ENCODE assay signal across 8 cellular contexts in genomic region chr12:13000616-13000934, GRCh38. TPM values are rescaled to one million over a fixed set of nuclear protein-coding genes. Genes with fewer than 3 reads are reported as not detected.
A peak's percentile ranks its signal among the peaks of the same experiment; 100 is the strongest.
DNase-seq lines count a peak whose midpoint lies in the region; ATAC-seq lines count a peak whose summit lies in the region.

No MANE protein-coding gene starts in this region.

- peak; percentile 2 for DNase-seq in stimulated activated CD8-positive, alpha-beta memory T cell treated with anti-CD3 and anti-CD28 coated beads, Interleukin-12 subunit alpha, Interleukin-12 subunit beta, amount 100 ng/mL, for 1 hour (ENCODE audit: low read depth)
- DNase-seq in stimulated activated CD8-positive, alpha-beta memory T cell treated with anti-CD3 and anti-CD28 coated beads, Interleukin-4, amount 100 ng/mL, for 48 hours = no peak
- DNase-seq in NT2/D1 (ENCODE audit: low read depth, low spot score) (peak; percentile 65), cortex of kidney (lab: John Stamatoyannopoulos, UW) (peak; percentile 11), mesenchymal stem cell (no peak), NAMALWA (ENCODE audit: low spot score) (no peak)

- H2BK120ac ChIP-seq in mesenchymal stem cell (ENCODE audit: low read depth, low read length) = peak overlapping the region; percentile 86

- H3K79me1 ChIP-seq in mesenchymal stem cell (replicated peaks; ENCODE audit: low read length, poor library complexity, severe bottlenecking) = peaks cover 34% of the 10 kb centered on the region

- peak overlapping the region in 1 of 2 experiments; percentile 58 for H3K4ac ChIP-seq in mesenchymal stem cell (ENCODE audit: low read depth in 1 of 2, low read length in 2 of 2)

- no peak overlapping the region for H4K91ac ChIP-seq in mesenchymal stem cell (ENCODE audit: low read length)

- ATAC-seq in HG02981 (IDR thresholded peaks at IDR 0.05; ENCODE audit: unreplicated experiment) = peak; percentile 15

- no peak overlapping the region for H2AK5ac ChIP-seq in mesenchymal stem cell (ENCODE audit: low read length, severe bottlenecking)

- peak overlapping the region; percentile 96 for H3K4me2 ChIP-seq in mesenchymal stem cell (ENCODE audit: low read length, poor library complexity, severe bottlenecking)

- no peak overlapping the region for H2BK5ac ChIP-seq in mesenchymal stem cell (ENCODE audit: low read depth, low read length, poor library complexity, severe bottlenecking)

- H2BK12ac ChIP-seq in mesenchymal stem cell (ENCODE audit: low read length in 2 of 2) = peak overlapping the region in 1 of 2 experiments; percentile 68

- peak overlapping the region; percentile 81 for H4K8ac ChIP-seq in mesenchymal stem cell (ENCODE audit: low read length)

- H3K27ac ChIP-seq in mesenchymal stem cell (ENCODE audit: low read length, poor library complexity, severe bottlenecking) = peak overlapping the region; percentile 79
- peak overlapping the region; percentile 90 for H3K27ac ChIP-seq in urinary bladder (ENCODE audit: low read depth)

- H3K4me1 ChIP-seq in NT2/D1 (ENCODE audit: insufficient read depth, insufficient read length) (no peaks in the 10 kb centered on the region), mesenchymal stem cell (ENCODE audit: control insufficient read depth, insufficient read depth, low read depth, low read length) (peaks cover 21% of the 10 kb centered on the region), urinary bladder (ENCODE audit: insufficient read depth) (peaks cover 4% of the 10 kb centered on the region)

- no peak overlapping the region for H3K14ac ChIP-seq in mesenchymal stem cell (ENCODE audit: low read length in 2 of 2)

- peaks cover 22% of the 10 kb centered on the region for H3K27me3 ChIP-seq in NT2/D1 (ENCODE audit: insufficient read depth, insufficient read length)
- H3K27me3 ChIP-seq in mesenchymal stem cell (ENCODE audit: control insufficient read depth in 1 of 2, insufficient read depth in 1 of 2, low read length in 2 of 2) = no peaks in the 10 kb centered on the region

- H2BK15ac ChIP-seq in mesenchymal stem cell (ENCODE audit: low read depth, poor library complexity, severe bottlenecking) = peak overlapping the region; percentile 73

- H3K36me3 ChIP-seq in NT2/D1 (ENCODE audit: insufficient read depth, insufficient read length, low read length) (peaks cover 12% of the 10 kb centered on the region), mesenchymal stem cell (ENCODE audit: control insufficient read depth in 1 of 2, insufficient read depth in 2 of 2, low read depth in 1 of 2, low read length in 2 of 2) (peaks cover 0 to 8% of the 10 kb centered on the region in 2 experiments), urinary bladder (ENCODE audit: insufficient read depth) (no peaks in the 10 kb centered on the region)

- peak overlapping the region; percentile 67 for H3K4me3 ChIP-seq in NT2/D1 (ENCODE audit: insufficient read length, low read depth)
- H3K4me3 ChIP-seq in mesenchymal stem cell (ENCODE audit: insufficient read depth in 1 of 2, low read depth in 1 of 2, low read length in 2 of 2) = peak overlapping the region; percentile 56 to 88
- peak overlapping the region; percentile 68 for H3K4me3 ChIP-seq in urinary bladder (ENCODE audit: low read depth, low read length)

- H3K9ac ChIP-seq in NT2/D1 (ENCODE audit: insufficient read length, low read depth) (peak overlapping the region; percentile 88), mesenchymal stem cell (ENCODE audit: low read length) (peak overlapping the region; percentile 88)

- WGBS in mesenchymal stem cell = 0% methylated on average over 16 of the region's 16 CpGs
- WGBS in urinary bladder = under 1% methylated on average over 16 of the region's 16 CpGs

- H2AFZ ChIP-seq in mesenchymal stem cell (ENCODE audit: low read depth, low read length) = peak overlapping the region; percentile 74

- H3K23ac ChIP-seq in mesenchymal stem cell (ENCODE audit: low read length in 2 of 2) = no peak overlapping the region

- H3K9me3 ChIP-seq in NT2/D1 (ENCODE audit: insufficient read depth, low read length) = no peaks in the 10 kb centered on the region
- H3K9me3 ChIP-seq in mesenchymal stem cell (ENCODE audit: control insufficient read depth, low read length) = no peaks in the 10 kb centered on the region

- peak overlapping the region; percentile 81 to 88 for H3K18ac ChIP-seq in mesenchymal stem cell (ENCODE audit: low read depth in 1 of 2, low read length in 2 of 2)

RNA-seq across cellular contexts. Expression of gene HEBP1, which starts 0.5 kb away (rescaled TPM):
- polyA plus RNA-seq in mesenchymal stem cell (2013, experiment 1 of 2) = 91.3 TPM
- polyA plus RNA-seq in mesenchymal stem cell (2013, experiment 2 of 2) = 90.4 TPM
- 22.0 TPM for total RNA-seq in urinary bladder
- polyA plus RNA-seq in urinary bladder = 68.5 TPM

RNA-seq across cellular contexts. Expression of gene FAM234B, which starts 43.6 kb away (rescaled TPM):
- 2.3 TPM for polyA plus RNA-seq in mesenchymal stem cell (2013, experiment 1 of 2)
- 2.5 TPM for polyA plus RNA-seq in mesenchymal stem cell (2013, experiment 2 of 2)
- 7.1 TPM for total RNA-seq in urinary bladder
- 3.1 TPM for polyA plus RNA-seq in urinary bladder

RNA-seq across cellular contexts. Expression of gene GPRC5D, which starts 48.6 kb away (rescaled TPM):
- not detected for polyA plus RNA-seq in mesenchymal stem cell (2013, experiment 1 of 2)
- polyA plus RNA-seq in mesenchymal stem cell (2013, experiment 2 of 2) = not detected
- not detected for total RNA-seq in urinary bladder
- polyA plus RNA-seq in urinary bladder = 0.13 TPM

Comparison
In these comparisons a context has a peak if more than half of its experiments do, and no peak if none do; other contexts are left out.
1. DNase-seq: peak in stimulated activated CD8-positive, alpha-beta memory T cell treated with anti-CD3 and anti-CD28 coated beads, Interleukin-12 subunit alpha, Interleukin-12 subunit beta, amount 100 ng/mL, for 1 hour (single experiment), NT2/D1 (single experiment) and cortex of kidney (single experiment); none in stimulated activated CD8-positive, alpha-beta memory T cell treated with anti-CD3 and anti-CD28 coated beads, Interleukin-4, amount 100 ng/mL, for 48 hours (single experiment), mesenchymal stem cell (single experiment) and NAMALWA (single experiment).
2. Peak in every context shown above with its lines, with median percentiles within 50 percentile points of each other: H3K4me3 ChIP-seq.